19 cellular contexts compared by ENCODE assay signal in genomic region chr4:120555058-120555457, GRCh38.
DNase-seq lines count a peak whose midpoint lies in the region; ATAC-seq, FAIRE-seq and TF ChIP-seq lines count a peak whose summit lies in the region.
"Had no signal": no experiment of that assay in that cellular context is flagged by ENCODE, and none has a peak within 500 bp of the region (broad histone marks: within the 10 kb centered on the region; RNA-seq: fewer than 3 reads in every experiment).

No MANE protein-coding gene starts in this region.

- H3K36me3 Mint-ChIP-seq in activated CD8-positive, alpha-beta memory T cell treated with anti-CD3 and anti-CD28 coated beads, Interleukin-2, amount 10 ng/mL, durations not matched to agents 7 days and 5 days, result no peaks in the 10 kb centered on the region

- TF ChIP-seq POLR2A in gastrocnemius medialis (IDR thresholded peaks at IDR 0.05), result no peak
- TF ChIP-seq POLR2A in GM12892 (IDR thresholded peaks at IDR 0.05; ENCODE audit: low read depth, low read length), result no peak

- H3K4me3 Mint-ChIP-seq in activated CD8-positive, alpha-beta memory T cell treated with anti-CD3 and anti-CD28 coated beads, Interleukin-2, amount 10 ng/mL, durations not matched to agents 7 days and 5 days, result no peak overlapping the region

- ATAC-seq in Right ventricle myocardium inferior, result peak; percentile 65
- peak; percentile 39 to 91 for ATAC-seq in gastrocnemius medialis
- ATAC-seq in activated CD8-positive, alpha-beta memory T cell treated with anti-CD3 and anti-CD28 coated beads, Interleukin-2, amount 10 ng/mL, durations not matched to agents 7 days and 5 days, result no peak
- ATAC-seq: HCT116, PC-3 had no signal

- H3K27me3 ChIP-seq in left ventricle myocardium inferior (ENCODE audit: low read depth), result no peaks in the 10 kb centered on the region
- no peaks in the 10 kb centered on the region for H3K27me3 ChIP-seq in gastrocnemius medialis

- H3K27ac ChIP-seq in left ventricle myocardium inferior (replicated peaks) (no peak overlapping the region), gastrocnemius medialis (no peak overlapping the region)
- H3K27ac ChIP-seq: RWPE1, SK-N-MC had no signal

- no peak for DNase-seq in Right ventricle myocardium inferior (ENCODE audit: missing footprints)
- no peak for DNase-seq in left ventricle myocardium inferior
- DNase-seq in NCI-H1417 (lab: John Stamatoyannopoulos, UW), result peak in 2 of 3 experiments; percentile 62 to 89
- peak; percentile 1 for DNase-seq in NCI-H774 (lab: John Stamatoyannopoulos, UW)
- peak in 1 of 2 donors; percentile 20 for DNase-seq in gastrocnemius medialis
- no peak for DNase-seq in GM12892 (ENCODE audit: insufficient read length)
- DNase-seq in activated CD4-positive, alpha-beta T cell treated with anti-CD3 and anti-CD28 coated beads for 48 hours, result no peak
- DNase-seq in activated CD8-positive, alpha-beta memory T cell treated with anti-CD3 and anti-CD28 coated beads, Interleukin-2, amount 10 ng/mL, durations not matched to agents 7 days and 5 days, result no peak
- DNase-seq: Caco-2, EL, NCI-H187, NCI-H2171 treated with DMSO at 0.1 percent for 48 hours, NCI-H524 treated with DMSO at 0.1 percent for 48 hours, PC-3, T-helper 1 cell, T1000 had no signal

- H3K9me3 ChIP-seq in left ventricle myocardium inferior (replicated peaks), result no peaks in the 10 kb centered on the region
- H3K9me3 ChIP-seq in gastrocnemius medialis, result no peaks in the 10 kb centered on the region
- H3K9me3 ChIP-seq: Caco-2 had no signal

- no peaks in the 10 kb centered on the region for H3K9me3 Mint-ChIP-seq in activated CD8-positive, alpha-beta memory T cell treated with anti-CD3 and anti-CD28 coated beads, Interleukin-2, amount 10 ng/mL, durations not matched to agents 7 days and 5 days (ENCODE audit: low read depth)

- H3K36me3 ChIP-seq in left ventricle myocardium inferior, result no peaks in the 10 kb centered on the region
- H3K36me3 ChIP-seq in gastrocnemius medialis, result no peaks in the 10 kb centered on the region

- CTCF ChIA-PET in activated CD8-positive, alpha-beta memory T cell treated with anti-CD3 and anti-CD28 coated beads, Interleukin-2, amount 10 ng/mL, durations not matched to agents 7 days and 5 days (lab: Charles Lee), result no interaction called here

- no peaks in the 10 kb centered on the region for H3K27me3 Mint-ChIP-seq in activated CD8-positive, alpha-beta memory T cell treated with anti-CD3 and anti-CD28 coated beads, Interleukin-2, amount 10 ng/mL, durations not matched to agents 7 days and 5 days

- H3K4me3 ChIP-seq in left ventricle myocardium inferior (no peak overlapping the region), gastrocnemius medialis (no peak overlapping the region)
- H3K4me3 ChIP-seq: SK-N-MC had no signal

- no peak for FAIRE-seq in GM12892 (lab: Jason Lieb, UNC)

- intact Hi-C loops in Right ventricle myocardium inferior (cut with DNase I), result no loop called here
- intact Hi-C loops in left ventricle myocardium inferior (cut with micrococcal nuclease), result no loop called here
- intact Hi-C loops in gastrocnemius medialis (cut with DNase I; ENCODE audit: low total_unique reads), result no loop called here

- TF ChIP-seq CTCF in left ventricle myocardium inferior (IDR thresholded peaks at IDR 0.05; ENCODE audit: borderline replicate concordance), result no peak
- TF ChIP-seq CTCF in gastrocnemius medialis (IDR thresholded peaks at IDR 0.05 in 4 of 5, conservative IDR thresholded peaks at IDR 0.05 in 1 of 5), result no peak

- peaks cover 5% of the 10 kb centered on the region for H3K4me1 ChIP-seq in left ventricle myocardium inferior
- peaks cover 7 to 20% of the 10 kb centered on the region in 2 donors for H3K4me1 ChIP-seq in gastrocnemius medialis
- H3K4me1 ChIP-seq: Caco-2 had no signal

- no peak overlapping the region for H3K27ac Mint-ChIP-seq in activated CD8-positive, alpha-beta memory T cell treated with anti-CD3 and anti-CD28 coated beads, Interleukin-2, amount 10 ng/mL, durations not matched to agents 7 days and 5 days

- in situ Hi-C loops in gastrocnemius medialis (cut with MboI; ENCODE audit: low sequenced_read_pairs in 4 of 4), result no loop called here

- no peaks in the 10 kb centered on the region for H3K4me1 Mint-ChIP-seq in activated CD8-positive, alpha-beta memory T cell treated with anti-CD3 and anti-CD28 coated beads, Interleukin-2, amount 10 ng/mL, durations not matched to agents 7 days and 5 days

Comparison
In these comparisons a context has a peak if more than half of its experiments do, and no peak if none do; other contexts are left out.
1. DNase-seq: peak in NCI-H1417 (2 of 3) and NCI-H774 (single experiment); none in Right ventricle myocardium inferior (single experiment), left ventricle myocardium inferior (single experiment), GM12892 (single experiment), activated CD4-positive, alpha-beta T cell treated with anti-CD3 and anti-CD28 coated beads for 48 hours (single experiment) and activated CD8-positive, alpha-beta memory T cell treated with anti-CD3 and anti-CD28 coated beads, Interleukin-2, amount 10 ng/mL, durations not matched to agents 7 days and 5 days (single experiment).